8 cellular contexts compared by ENCODE assay signal in the genomic region with DNA sequence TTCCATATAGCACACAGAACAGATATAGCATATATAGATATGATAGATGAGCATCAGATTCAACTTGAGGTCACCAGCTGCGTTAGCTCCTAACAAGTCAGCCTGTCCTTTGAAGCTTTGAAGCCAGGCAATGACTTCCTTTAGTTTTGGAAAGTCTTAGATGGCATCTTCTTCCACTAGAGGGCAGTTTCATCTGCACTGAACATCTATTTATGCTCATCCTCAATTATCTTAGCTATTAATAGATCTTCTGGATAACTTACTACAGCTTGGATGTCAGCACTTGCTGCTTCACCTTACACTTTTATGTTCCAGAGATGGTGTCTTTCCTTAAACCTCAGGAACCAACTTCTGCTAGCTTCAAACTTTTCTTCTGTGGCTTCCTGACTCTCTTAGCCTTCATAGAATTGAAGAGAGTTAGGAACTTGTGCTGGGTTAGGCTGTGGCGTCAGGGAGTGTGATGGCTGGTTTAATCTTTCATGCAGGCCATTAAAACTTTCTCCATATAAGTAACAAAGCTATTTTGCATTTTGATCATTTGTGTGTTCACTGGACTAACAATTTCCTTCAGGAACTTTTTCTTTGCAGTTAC.
DNase-seq lines count a peak whose midpoint lies in the region; ATAC-seq and TF ChIP-seq lines count a peak whose summit lies in the region.
"Had no signal": no experiment of that assay in that cellular context is flagged by ENCODE, and none has a peak within 500 bp of the region (broad histone marks: within the 10 kb centered on the region; RNA-seq: fewer than 3 reads in every experiment).

No MANE protein-coding gene starts in this region.

- H3K27ac Mint-ChIP-seq in activated CD4-positive, alpha-beta memory T cell treated with anti-CD3 and anti-CD28 coated beads for 36 hours = no peak overlapping the region
- H3K27ac Mint-ChIP-seq: stimulated activated memory B cell treated with anti-CD40 and anti-IgM and Interleukin-4, amounts not matched to agents 10 μg/mL and 1 μg/mL and 100 μg/mL, for 72 hours had no signal

- no peaks in the 10 kb centered on the region for H3K36me3 Mint-ChIP-seq in activated CD4-positive, alpha-beta memory T cell treated with anti-CD3 and anti-CD28 coated beads for 36 hours
- H3K36me3 Mint-ChIP-seq: stimulated activated memory B cell treated with anti-CD40 and anti-IgM and Interleukin-4, amounts not matched to agents 10 μg/mL and 1 μg/mL and 100 μg/mL, for 72 hours had no signal

- TF ChIP-seq CTCF in GM12874 (IDR thresholded peaks at IDR 0.05; ENCODE audit: insufficient read depth, low read depth, low read length) (peak; percentile 37; the same call in 1 of the 2 replicates), epithelial cell of proximal tubule (conservative IDR thresholded peaks at IDR 0.05; ENCODE audit: low read depth, low read length) (peak; percentile 75), retinal pigment epithelial cell (conservative IDR thresholded peaks at IDR 0.05; ENCODE audit: low read depth, low read length) (peak; percentile 55), mucosa of descending colon (IDR thresholded peaks at IDR 0.05) (no peak)

- CTCF ChIA-PET in activated CD4-positive, alpha-beta memory T cell treated with anti-CD3 and anti-CD28 coated beads for 36 hours (lab: Charles Lee) = interaction anchor here (0.6 kb wide), 1 partner anchor 931 kb away, joined by 3 read pairs; no protein-coding TSS in a partner anchor

- no peaks in the 10 kb centered on the region for H3K36me3 ChIP-seq in mucosa of descending colon (ENCODE audit: low read depth)

- ATAC-seq in mucosa of descending colon (no peak), GM18517 (IDR thresholded peaks at IDR 0.05; ENCODE audit: unreplicated experiment) (no peak)
- ATAC-seq: stimulated activated memory B cell treated with anti-CD40 and anti-IgM and Interleukin-4, amounts not matched to agents 10 μg/mL and 1 μg/mL and 100 μg/mL, for 72 hours had no signal

- H3K4me3 Mint-ChIP-seq in activated CD4-positive, alpha-beta memory T cell treated with anti-CD3 and anti-CD28 coated beads for 36 hours = no peak overlapping the region
- H3K4me3 Mint-ChIP-seq: stimulated activated memory B cell treated with anti-CD40 and anti-IgM and Interleukin-4, amounts not matched to agents 10 μg/mL and 1 μg/mL and 100 μg/mL, for 72 hours had no signal

- no peaks in the 10 kb centered on the region for H3K27me3 Mint-ChIP-seq in activated CD4-positive, alpha-beta memory T cell treated with anti-CD3 and anti-CD28 coated beads for 36 hours
- H3K27me3 Mint-ChIP-seq: stimulated activated memory B cell treated with anti-CD40 and anti-IgM and Interleukin-4, amounts not matched to agents 10 μg/mL and 1 μg/mL and 100 μg/mL, for 72 hours had no signal

- intact Hi-C loops in mucosa of descending colon (cut with DNase I, micrococcal nuclease) = no loop called here
- intact Hi-C loops in activated CD4-positive, alpha-beta memory T cell treated with anti-CD3 and anti-CD28 coated beads for 36 hours (cut with micrococcal nuclease) = no loop called here

- no peak overlapping the region for H3K4me3 ChIP-seq in epithelial cell of proximal tubule (ENCODE audit: low read depth, low read length)
- no peak overlapping the region for H3K4me3 ChIP-seq in retinal pigment epithelial cell (ENCODE audit: low read length)
- H3K4me3 ChIP-seq in mucosa of descending colon = no peak overlapping the region

- peaks cover 11% of the 10 kb centered on the region for H3K9me3 Mint-ChIP-seq in activated CD4-positive, alpha-beta memory T cell treated with anti-CD3 and anti-CD28 coated beads for 36 hours

- no peaks in the 10 kb centered on the region for H3K4me1 Mint-ChIP-seq in activated CD4-positive, alpha-beta memory T cell treated with anti-CD3 and anti-CD28 coated beads for 36 hours (ENCODE audit: low read depth)
- H3K4me1 Mint-ChIP-seq: stimulated activated memory B cell treated with anti-CD40 and anti-IgM and Interleukin-4, amounts not matched to agents 10 μg/mL and 1 μg/mL and 100 μg/mL, for 72 hours had no signal

- POLR2A ChIA-PET in activated CD4-positive, alpha-beta memory T cell treated with anti-CD3 and anti-CD28 coated beads for 36 hours (lab: Charles Lee) = no interaction called here

- peaks cover 6% of the 10 kb centered on the region for H3K9me3 ChIP-seq in mucosa of descending colon

- peak; percentile 1 for DNase-seq in NCI-H82 treated with DMSO at 0.1 percent for 48 hours (lab: John Stamatoyannopoulos, UW; ENCODE audit: unreplicated experiment)
- no peak for DNase-seq in epithelial cell of proximal tubule (ENCODE audit: low read depth)
- DNase-seq in retinal pigment epithelial cell (ENCODE audit: low read depth) = no peak
- DNase-seq in mucosa of descending colon = no peak
- DNase-seq in activated CD4-positive, alpha-beta memory T cell treated with anti-CD3 and anti-CD28 coated beads for 36 hours = no peak

- H3K4me1 ChIP-seq in mucosa of descending colon (ENCODE audit: low read depth) = no peaks in the 10 kb centered on the region
